ENCODE assay signal across 9 cellular contexts in genomic region chr6:25541228-25541627, GRCh38.
"Had no signal": no experiment of that assay in that cellular context is flagged by ENCODE, and none has a peak within 500 bp of the region (broad histone marks: within the 10 kb centered on the region; RNA-seq: fewer than 3 reads in every experiment).

No MANE protein-coding gene starts in this region.

- DNase-seq: GM23248, GOT3, H7, H9, HCEC 1CT, HFFc6 had no signal

- H3K4me3 ChIP-seq: GM23248, GM23338, HAP-1 had no signal

- H3K27ac ChIP-seq: GM23248 had no signal

- H3K36me3 ChIP-seq: HAP-1 had no signal

- H3K4me1 ChIP-seq: HAP-1 had no signal

- ATAC-seq: GM23338, HCT116 had no signal

- H3K9ac ChIP-seq: GM23248 had no signal

- H3K4me2 ChIP-seq: GM23338 had no signal

- H3K9me3 ChIP-seq: HAP-1 had no signal

- H2AFZ ChIP-seq: GM23248, GM23338 had no signal
